Comparison of ENCODE assay signal across 32 cellular contexts in genomic region chr5:101458587-101458986, GRCh38.
"Had no signal": no experiment of that assay in that cellular context is flagged by ENCODE, and none has a peak within 500 bp of the region (broad histone marks: within the 10 kb centered on the region; RNA-seq: fewer than 3 reads in every experiment).

No MANE protein-coding gene starts in this region.

- H3K9me3 ChIP-seq: ascending aorta had no signal

- DNase-seq: activated CD4-positive, alpha-beta memory T cell treated with anti-CD3 and anti-CD28 coated beads, Interleukin-2, amount 10 ng/mL, durations not matched to agents 7 days and 5 days; activated CD4-positive, alpha-beta T cell treated with anti-CD3 and anti-CD28 coated beads for 1 hour; activated CD4-positive, alpha-beta T cell treated with anti-CD3 and anti-CD28 coated beads for 36 hours; activated CD4-positive, alpha-beta T cell treated with anti-CD3 and anti-CD28 coated beads for 48 hours; activated CD4-positive, alpha-beta T cell treated with anti-CD3 and anti-CD28 coated beads, Interleukin-2, amount 10 ng/mL, durations not matched to agents 7 days and 5 days; activated CD4-positive, alpha-beta T cell treated with anti-CD3 and anti-CD28 coated beads, Interleukin-2, amount 50 U/mL, for 48 hours; activated CD4-positive, CD25-positive, alpha-beta regulatory T cell; activated CD8-positive, alpha-beta memory T cell treated with anti-CD3 and anti-CD28 coated beads for 24 hours; activated CD8-positive, alpha-beta memory T cell treated with anti-CD3 and anti-CD28 coated beads, Interleukin-2, amount 10 ng/mL, durations not matched to agents 7 days and 5 days; activated CD8-positive, alpha-beta memory T cell treated with anti-CD3 and anti-CD28 coated beads, Interleukin-2, amount 50 U/mL, for 48 hours; activated CD8-positive, alpha-beta T cell treated with anti-CD3 and anti-CD28 coated beads, Interleukin-2, amount 10 ng/mL, durations not matched to agents 7 days and 5 days; activated effector memory CD4-positive, alpha-beta T cell treated with Interleukin-2 at 50 U/mL for 16 hours; activated gamma-delta T cell; activated naive CD4-positive, alpha-beta T cell treated with anti-CD3 and anti-CD28 coated beads, Interleukin-2, amount 10 ng/mL, durations not matched to agents 7 days and 5 days; activated naive CD4-positive, alpha-beta T cell treated with Interleukin-2 at 50 U/mL for 16 hours; activated naive CD8-positive, alpha-beta T cell treated with anti-CD3 and anti-CD28 coated beads, Interleukin-2, amount 10 ng/mL, durations not matched to agents 7 days and 5 days; activated naive CD8-positive, alpha-beta T cell treated with anti-CD3 and anti-CD28 coated beads, Interleukin-2, amount 50 U/mL, for 24 hours; activated T-cell treated with anti-CD3 and anti-CD28 coated beads, Interleukin-2, amount 50 U/mL, for 24 hours; activated T-cell treated with anti-CD3 and anti-CD28 coated beads, Interleukin-2, amount 50 U/mL, for 48 hours; amygdala; anterior cingulate cortex; caudate nucleus; cerebellar nuclear complex; T-helper 2 cell; T-helper 9 cell; WERI-Rb-1 had no signal

- H3K4me3 ChIP-seq: ascending aorta, cardiac muscle cell had no signal

- ATAC-seq: activated CD4-positive, alpha-beta T cell treated with anti-CD3 and anti-CD28 coated beads for 36 hours; activated CD4-positive, CD25-positive, alpha-beta regulatory T cell treated with anti-CD3 and anti-CD28 coated beads, Interleukin-2, amount 50 U/mL, for 24 hours; activated CD8-positive, alpha-beta memory T cell treated with anti-CD3 and anti-CD28 coated beads, Interleukin-2, amount 10 ng/mL, durations not matched to agents 7 days and 5 days; activated CD8-positive, alpha-beta T cell treated with anti-CD3 and anti-CD28 coated beads, Interleukin-2, amount 10 ng/mL, durations not matched to agents 7 days and 5 days; activated naive CD8-positive, alpha-beta T cell treated with anti-CD3 and anti-CD28 coated beads, Interleukin-2, amount 50 U/mL, for 24 hours; WTC11 had no signal

- H3K36me3 ChIP-seq: ascending aorta, cardiac muscle cell, WERI-Rb-1 had no signal

- H3K27me3 ChIP-seq: ascending aorta, cardiac muscle cell had no signal

- FAIRE-seq: bronchial epithelial cell, TTC549 had no signal

- H3K27ac ChIP-seq: ascending aorta, cardiac muscle cell, WERI-Rb-1 had no signal

- H3K4me1 ChIP-seq: ascending aorta had no signal
